10 cellular contexts compared by ENCODE assay signal in the genomic region with DNA sequence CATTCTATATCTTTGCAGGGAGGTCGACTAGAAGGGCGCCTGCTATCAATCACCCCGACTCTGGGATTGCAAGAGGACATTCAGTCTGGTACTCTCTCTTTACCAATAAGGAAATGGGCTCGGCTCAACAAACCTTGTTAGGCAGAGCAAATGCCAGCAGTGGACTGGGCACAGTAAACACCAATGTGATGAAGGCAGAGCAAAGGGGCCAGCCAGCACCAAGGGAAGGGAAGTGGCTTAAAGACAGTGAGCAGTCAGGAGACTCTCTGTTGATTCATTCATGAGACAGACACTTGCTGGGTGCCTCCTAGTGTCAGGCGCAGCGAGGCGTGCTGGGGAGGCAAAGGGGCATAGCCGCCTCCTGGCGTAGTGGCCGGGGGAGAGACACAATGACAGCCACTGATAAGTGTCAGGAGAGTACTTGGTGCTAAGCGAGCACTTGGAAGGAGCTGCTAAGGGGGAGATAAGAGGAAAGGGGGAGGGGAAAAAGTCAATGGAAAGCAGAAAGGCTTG. TPM values are rescaled to one million over a fixed set of nuclear protein-coding genes. Genes with fewer than 3 reads are reported as not detected.
DNase-seq lines count a peak whose midpoint lies in the region; ATAC-seq and TF ChIP-seq lines count a peak whose summit lies in the region.
"Had no signal": no experiment of that assay in that cellular context is flagged by ENCODE, and none has a peak within 500 bp of the region (broad histone marks: within the 10 kb centered on the region; RNA-seq: fewer than 3 reads in every experiment).

No MANE protein-coding gene starts in this region.

- no peaks in the 10 kb centered on the region for H3K36me3 ChIP-seq in Panc1 (ENCODE audit: control insufficient read depth, insufficient read depth, low read length)
- H3K36me3 ChIP-seq in testis (ENCODE audit: low read depth, missing control alignments), result no peaks in the 10 kb centered on the region
- H3K36me3 ChIP-seq: spleen had no signal

- H3K4me1 ChIP-seq in Panc1 (ENCODE audit: control insufficient read depth, insufficient read depth, low read length) (peaks cover 2% of the 10 kb centered on the region), testis (peaks cover 6% of the 10 kb centered on the region)

- CTCF ChIA-PET in Panc1 (lab: Charles Lee), result no interaction called here

- POLR2A ChIA-PET in Panc1 (lab: Charles Lee), result no interaction called here

- TF ChIP-seq POLR2A in testis (IDR thresholded peaks at IDR 0.05), result no peak

- 0 out of 2 replicates have a peak, but pooled peaks have one; percentile 30 for ATAC-seq in Panc1
- no peak for ATAC-seq in HG02678 (IDR thresholded peaks at IDR 0.05; ENCODE audit: unreplicated experiment)
- ATAC-seq: activated CD4-positive, CD25-positive, alpha-beta regulatory T cell treated with anti-CD3 and anti-CD28 coated beads, Interleukin-2, amount 50 U/mL, for 24 hours had no signal

- no peak for DNase-seq in Panc1 (ENCODE audit: low read depth, low spot score)
- no peak for DNase-seq in epithelial cell of prostate (ENCODE audit: low read depth, low spot score)
- DNase-seq in medulla oblongata (ENCODE audit: extremely low spot score), result peak; percentile 95
- peak; percentile 49 for DNase-seq in testis
- DNase-seq in NCI-H1694 (lab: John Stamatoyannopoulos, UW), result no peak
- no peak for DNase-seq in NCI-H524 (lab: John Stamatoyannopoulos, UW)
- DNase-seq: NCI-H1930, spleen had no signal

- in situ Hi-C loops in Panc1 (cut with HindIII; ENCODE audit: low pct_unique_long_range_greater_than_20kb, low sequenced_read_pairs), result no loop called here

- H3K4me3 ChIP-seq in Panc1 (ENCODE audit: low read depth in 2 of 2, low read length in 2 of 2) (peak overlapping the region in 1 of 2 experiments; percentile 31; a peak in 2 of 4 replicates), testis (no peak overlapping the region)
- H3K4me3 ChIP-seq: spleen had no signal

- no TSS peak for BruUV-seq in Panc1 (replicated peaks; lab: Mats Ljungman, UMichigan)

- no peak for TF ChIP-seq CTCF in Panc1 (IDR thresholded peaks at IDR 0.05)
- TF ChIP-seq CTCF in testis (IDR thresholded peaks at IDR 0.05), result no peak

- no peak overlapping the region for H3K27ac ChIP-seq in Panc1 (ENCODE audit: low read length)
- peak overlapping the region; percentile 98 for H3K27ac ChIP-seq in epithelial cell of prostate
- H3K27ac ChIP-seq in testis, result no peak overlapping the region

- peaks cover 3% of the 10 kb centered on the region; the same call in 1 of the 2 replicates for H3K27me3 ChIP-seq in Panc1 (ENCODE audit: control insufficient read depth, insufficient read depth, low read length)
- H3K27me3 ChIP-seq in testis, result no peaks in the 10 kb centered on the region
- H3K27me3 ChIP-seq: spleen had no signal

- intact Hi-C loops in Panc1 (cut with micrococcal nuclease; ENCODE audit: unreplicated experiment) (no loop called here), testis (cut with DNase I; ENCODE audit: low total_unique reads) (no loop called here)

- 59 to 74% methylated on average over 11 of the region's 11 CpGs for WGBS in testis, 2 donors

- H3K9me3 ChIP-seq in Panc1 (ENCODE audit: control insufficient read depth, insufficient read depth, low read depth, low read length), result no peaks in the 10 kb centered on the region
- H3K9me3 ChIP-seq in testis, result no peaks in the 10 kb centered on the region
- H3K9me3 ChIP-seq: spleen had no signal

RNA-seq across cellular contexts. Expression of gene TMCC3, which starts 34.1 kb away (rescaled TPM):
- total RNA-seq in Panc1 (2021; ENCODE audit: unreplicated experiment) (0.92 TPM), testis (1 to 10 TPM; 5.1 to 6.4 TPM)
- polyA plus RNA-seq in Panc1 (2012; ENCODE audit: insufficient read length), result 1.2 TPM
- polyA plus RNA-seq in testis (ENCODE audit: insufficient read depth, low read depth, low replicate concordance), result 3.4 TPM

Comparison
In these comparisons a context has a peak if more than half of its experiments do, and no peak if none do; other contexts are left out.
1. DNase-seq: peak in medulla oblongata (single experiment) and testis (single experiment); none in Panc1 (single experiment), epithelial cell of prostate (single experiment), NCI-H1694 (single experiment) and NCI-H524 (0 of 2).